ENCODE assay signal across 8 cellular contexts in genomic region chr5:110738503-110738811, GRCh38. TPM values are rescaled to one million over a fixed set of nuclear protein-coding genes. Genes with fewer than 3 reads are reported as not detected.
A peak's percentile ranks its signal among the peaks of the same experiment; 100 is the strongest.
DNase-seq lines count a peak whose midpoint lies in the region; ATAC-seq, FAIRE-seq and TF ChIP-seq lines count a peak whose summit lies in the region.

No MANE protein-coding gene starts in this region.

- H3K27me3 Mint-ChIP-seq in activated CD4-positive, alpha-beta memory T cell treated with anti-CD3 and anti-CD28 coated beads for 36 hours = peaks cover 6% of the 10 kb centered on the region

- H3K9me3 Mint-ChIP-seq in activated CD4-positive, alpha-beta memory T cell treated with anti-CD3 and anti-CD28 coated beads for 36 hours = no peaks in the 10 kb centered on the region

- no peaks in the 10 kb centered on the region for H3K27me3 ChIP-seq in heart left ventricle

- no peaks in the 10 kb centered on the region for H3K9me3 ChIP-seq in heart left ventricle

- H3K4me1 ChIP-seq in heart left ventricle = peaks cover 0 to 25% (median 14%) of the 10 kb centered on the region in 12 donors

- FAIRE-seq in frontal cortex (lab: Jason Lieb, UNC) = no peak

- TF ChIP-seq CTCF in AG10803 (conservative IDR thresholded peaks at IDR 0.05; ENCODE audit: low read length) (no peak), heart left ventricle (IDR thresholded peaks at IDR 0.05) (no peak)

- peaks cover 0 to 12% (median 0%) of the 10 kb centered on the region in 9 donors for H3K36me3 ChIP-seq in heart left ventricle

- CTCF ChIA-PET in activated CD4-positive, alpha-beta memory T cell treated with anti-CD3 and anti-CD28 coated beads for 36 hours (lab: Charles Lee) = interaction anchor here (2.4 to 3.5 kb wide), 2 partner anchors 12 to 353 kb away, joined by 6 to 13 read pairs; partner anchors contain the start of genes TMEM232 and WDR36

- peak overlapping the region; percentile 86 for H3K4me3 ChIP-seq in AG10803 (ENCODE audit: low read length)
- peak overlapping the region; percentile 72 to 94 (median 86) for H3K4me3 ChIP-seq in heart left ventricle
- H3K4me3 ChIP-seq in skeletal muscle cell (ENCODE audit: low read depth, low read length) = peak overlapping the region; percentile 94

- H3K4me1 Mint-ChIP-seq in activated CD4-positive, alpha-beta memory T cell treated with anti-CD3 and anti-CD28 coated beads for 36 hours (ENCODE audit: low read depth) = peaks cover 34% of the 10 kb centered on the region

- H3K36me3 Mint-ChIP-seq in activated CD4-positive, alpha-beta memory T cell treated with anti-CD3 and anti-CD28 coated beads for 36 hours = peaks cover 3% of the 10 kb centered on the region

- DNase-seq in AG10803 (ENCODE audit: low read depth) (no peak), heart left ventricle (no peak), skeletal muscle cell (ENCODE audit: low read depth) (no peak), frontal cortex (ENCODE audit: low spot score in 2 of 2) (no peak), SK-N-DZ (ENCODE audit: low spot score) (no peak)
- DNase-seq in activated CD4-positive, alpha-beta memory T cell treated with anti-CD3 and anti-CD28 coated beads for 36 hours = no peak

- ATAC-seq in GM18909 (IDR thresholded peaks at IDR 0.05; ENCODE audit: poor library complexity, unreplicated experiment) = peak; percentile 67
- ATAC-seq in HG03064 (IDR thresholded peaks at IDR 0.05; ENCODE audit: low read depth, unreplicated experiment) = peak; percentile 53
- peak; percentile 69 to 76 (median 72) for ATAC-seq in heart left ventricle

- POLR2A ChIA-PET in activated CD4-positive, alpha-beta memory T cell treated with anti-CD3 and anti-CD28 coated beads for 36 hours (lab: Charles Lee) = interaction anchor here (0.9 to 2.2 kb wide), 2 partner anchors 15 to 354 kb away, joined by 4 to 8 read pairs; partner anchors contain the start of gene WDR36

- TF ChIP-seq POLR2A in heart left ventricle (IDR thresholded peaks at IDR 0.05) = no peak

- peak overlapping the region in 11 of 12 donors; percentile 76 to 96 (median 88) for H3K27ac ChIP-seq in heart left ventricle

- intact Hi-C loops in activated CD4-positive, alpha-beta memory T cell treated with anti-CD3 and anti-CD28 coated beads for 36 hours (cut with micrococcal nuclease) = loop anchor here (1.0 to 5.0 kb wide), 6 partner anchors 12 to 1424 kb away; partner anchors contain the start of genes PJA2, STARD4, TMEM232 and WDR36
- intact Hi-C loops in heart left ventricle (cut with DNase I) = loop anchor here in 1 of 10 donors (1.0 kb wide), 1 partner anchor 12 kb away; the partner anchor contains the start of gene TMEM232

- WGBS in heart left ventricle, 4 donors = 0 to 1% (median 0%) methylated on average over 14 of the region's 14 CpGs

- H3K4me3 Mint-ChIP-seq in activated CD4-positive, alpha-beta memory T cell treated with anti-CD3 and anti-CD28 coated beads for 36 hours = peak overlapping the region; percentile 91

- H3K27ac Mint-ChIP-seq in activated CD4-positive, alpha-beta memory T cell treated with anti-CD3 and anti-CD28 coated beads for 36 hours = peak overlapping the region; percentile 84

RNA-seq across cellular contexts. Expression of gene SLC25A46, which starts 0.3 kb away (rescaled TPM):
- 10 to 100 TPM; 35.4 to 37.6 TPM for total RNA-seq in activated CD4-positive, alpha-beta memory T cell treated with anti-CD3 and anti-CD28 coated beads for 36 hours
- total RNA-seq in heart left ventricle (10 to 100 TPM; 52.2 to 71.5 (median 61.6) TPM), frontal cortex (212 TPM)
- 10 to 100 TPM; 12.9 to 47.2 TPM for polyA plus RNA-seq in heart left ventricle
- 59.0 and 65.0 TPM in 2 replicates for polyA plus RNA-seq in SK-N-DZ (2014; cell fraction: cytosol; rRNA removed)
- 46.3 and 51.0 TPM in 2 replicates for polyA plus RNA-seq in SK-N-DZ (2014; cell fraction: nucleus; rRNA removed)

RNA-seq across cellular contexts. Expression of gene TMEM232, which starts 12.0 kb away (rescaled TPM):
- total RNA-seq in activated CD4-positive, alpha-beta memory T cell treated with anti-CD3 and anti-CD28 coated beads for 36 hours = under 1 TPM; 0.74 to 0.92 TPM
- total RNA-seq in heart left ventricle = 1 to 10 TPM in 8 of 9 donors, not detected in 1; 1.9 to 5.6 (median 3.1) TPM
- polyA plus RNA-seq in heart left ventricle = 1 to 10 TPM in 1 of 2 donors, under 1 TPM in 1; 0.30 to 1.0 TPM
- 25.7 TPM for total RNA-seq in frontal cortex
- 1.5 and 3.5 TPM in 2 replicates for polyA plus RNA-seq in SK-N-DZ (2014; cell fraction: cytosol; rRNA removed)
- polyA plus RNA-seq in SK-N-DZ (2014; cell fraction: nucleus; rRNA removed) = 0.67 and 3.3 TPM in 2 replicates
